16 cellular contexts compared by ENCODE assay signal in the genomic region with DNA sequence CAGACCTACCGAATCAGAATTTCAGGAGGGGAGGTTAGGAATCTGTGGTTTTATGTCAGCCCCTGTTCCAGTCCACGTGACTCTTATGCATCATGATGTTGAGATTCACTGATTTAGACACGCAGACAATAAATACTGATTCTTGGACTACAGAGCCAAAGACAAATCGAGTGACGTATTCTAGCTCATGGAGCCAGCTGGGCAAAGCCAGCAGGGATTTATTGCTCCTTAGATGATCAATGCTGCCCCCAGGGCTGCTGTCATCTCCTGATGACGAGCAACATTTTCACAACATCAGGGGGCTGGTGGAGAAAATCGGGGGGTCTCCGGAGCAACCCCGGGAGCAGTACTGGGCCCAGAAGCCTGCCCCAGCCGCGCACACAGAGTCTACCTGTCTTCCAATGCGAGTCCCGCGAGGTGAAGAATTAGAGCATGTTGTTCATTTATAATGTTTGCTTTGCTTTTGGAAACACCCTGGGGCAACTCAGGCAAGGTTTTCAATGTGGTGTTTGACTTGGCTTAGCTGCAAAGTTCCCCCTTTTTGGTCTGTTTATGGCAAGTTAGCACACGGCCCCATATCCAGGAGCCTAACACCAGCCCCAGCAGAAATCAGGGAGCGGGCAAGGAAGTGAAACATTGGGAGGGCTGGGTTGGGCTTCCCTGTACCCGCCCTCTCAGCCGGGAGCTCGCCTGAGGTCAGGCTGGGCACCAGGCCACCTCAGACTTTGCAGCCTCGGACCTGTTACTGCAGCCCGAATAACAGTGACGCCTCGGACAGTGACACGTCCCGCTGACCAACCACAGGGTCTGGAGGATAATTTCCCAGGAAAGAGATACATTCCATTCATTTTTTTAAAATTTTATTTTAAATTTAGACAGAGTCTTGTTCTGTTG. TPM values are rescaled to one million over a fixed set of nuclear protein-coding genes. Genes with fewer than 3 reads are reported as not detected.
DNase-seq lines count a peak whose midpoint lies in the region; TF ChIP-seq lines count a peak whose summit lies in the region.
"Had no signal": no experiment of that assay in that cellular context is flagged by ENCODE, and none has a peak within 500 bp of the region (broad histone marks: within the 10 kb centered on the region; RNA-seq: fewer than 3 reads in every experiment).

No MANE protein-coding gene starts in this region.

- no peak for TF ChIP-seq CTCF in C4-2B (conservative IDR thresholded peaks at IDR 0.05)
- no peak for TF ChIP-seq CTCF in neural progenitor cell (IDR thresholded peaks at IDR 0.05)
- TF ChIP-seq CTCF in hepatocyte (IDR thresholded peaks at IDR 0.05; ENCODE audit: poor library complexity): no peak

- H3K4me1 ChIP-seq in neural progenitor cell: no peaks in the 10 kb centered on the region
- H3K4me1 ChIP-seq in hepatocyte (ENCODE audit: insufficient read depth): no peaks in the 10 kb centered on the region

- H3K27me3 Mint-ChIP-seq in neural progenitor cell (ENCODE audit: insufficient read depth, low read depth): peaks cover 5% of the 10 kb centered on the region

- H3K36me3 ChIP-seq in neural progenitor cell (no peaks in the 10 kb centered on the region), hepatocyte (replicated peaks; ENCODE audit: insufficient read depth, low read depth) (no peaks in the 10 kb centered on the region)
- H3K36me3 ChIP-seq: suprapubic skin had no signal

- H3K9me2 ChIP-seq in hepatocyte (replicated peaks; ENCODE audit: insufficient read depth): no peaks in the 10 kb centered on the region

- H3K27ac Mint-ChIP-seq in neural progenitor cell: peak overlapping the region; percentile 29
- H3K27ac Mint-ChIP-seq: activated naive CD8-positive, alpha-beta T cell treated with anti-CD3 and anti-CD28 coated beads, Interleukin-2, amount 50 U/mL, for 24 hours; T-helper 2 cell treated with Interferon-gamma antibody and Interleukin-4, amounts not matched to agents 5 μg/mL and 100 μg/mL, for 36 hours had no signal

- H3K4me3 ChIP-seq in neural progenitor cell: no peak overlapping the region
- H3K4me3 ChIP-seq in hepatocyte: no peak overlapping the region
- H3K4me3 ChIP-seq: suprapubic skin had no signal

- H3K9ac ChIP-seq in neural progenitor cell: no peak overlapping the region

- no peak overlapping the region for H3K4me3 Mint-ChIP-seq in neural progenitor cell
- H3K4me3 Mint-ChIP-seq: activated naive CD8-positive, alpha-beta T cell treated with anti-CD3 and anti-CD28 coated beads, Interleukin-2, amount 50 U/mL, for 24 hours; CD8-positive, alpha-beta memory T cell; T-helper 2 cell treated with Interferon-gamma antibody and Interleukin-4, amounts not matched to agents 5 μg/mL and 100 μg/mL, for 36 hours had no signal

- H4K20me1 ChIP-seq in neural progenitor cell (ENCODE audit: low read depth): no peaks in the 10 kb centered on the region
- no peaks in the 10 kb centered on the region for H4K20me1 ChIP-seq in hepatocyte (ENCODE audit: insufficient read depth, poor library complexity, severe bottlenecking)

- no peaks in the 10 kb centered on the region for H3K27me3 ChIP-seq in neural progenitor cell
- H3K27me3 ChIP-seq in hepatocyte: peaks cover 3% of the 10 kb centered on the region
- H3K27me3 ChIP-seq: suprapubic skin had no signal

- H3K4me2 ChIP-seq in neural progenitor cell (no peak overlapping the region), hepatocyte (no peak overlapping the region)

- H3K9me3 Mint-ChIP-seq in neural progenitor cell: peaks cover 3% of the 10 kb centered on the region
- H3K9me3 Mint-ChIP-seq: activated naive CD8-positive, alpha-beta T cell treated with anti-CD3 and anti-CD28 coated beads, Interleukin-2, amount 50 U/mL, for 24 hours; T-helper 2 cell treated with Interferon-gamma antibody and Interleukin-4, amounts not matched to agents 5 μg/mL and 100 μg/mL, for 36 hours had no signal

- H3K79me2 ChIP-seq in neural progenitor cell (ENCODE audit: low read depth) (no peaks in the 10 kb centered on the region), hepatocyte (no peaks in the 10 kb centered on the region)

- no peaks in the 10 kb centered on the region for H3K36me3 Mint-ChIP-seq in neural progenitor cell
- H3K36me3 Mint-ChIP-seq: CD8-positive, alpha-beta memory T cell had no signal

- 82% methylated on average over 25 of the region's 25 CpGs for WGBS in hepatocyte (ENCODE audit: low lambda C conversion rate, missing lambda C conversion rate)

- H3K27ac ChIP-seq in C4-2B: peak overlapping the region; percentile 83
- no peak overlapping the region for H3K27ac ChIP-seq in neural progenitor cell
- H3K27ac ChIP-seq in hepatocyte: no peak overlapping the region
- H3K27ac ChIP-seq: HL-60, suprapubic skin had no signal

- no peaks in the 10 kb centered on the region for H3K9me3 ChIP-seq in neural progenitor cell (ENCODE audit: low read depth)
- no peaks in the 10 kb centered on the region for H3K9me3 ChIP-seq in hepatocyte (ENCODE audit: low read depth)
- H3K9me3 ChIP-seq: suprapubic skin had no signal

- peak; percentile 30 for DNase-seq in NCI-H345 treated with DMSO at 0.1 percent for 48 hours (lab: John Stamatoyannopoulos, UW; ENCODE audit: unreplicated experiment)
- DNase-seq in fibroblast of gingiva (ENCODE audit: low read depth): peak; percentile 63
- DNase-seq in neural progenitor cell (ENCODE audit: low spot score): no peak
- no peak for DNase-seq in 8988T
- no peak for DNase-seq in AML-193 (lab: John Stamatoyannopoulos, UW)
- DNase-seq in activated T-cell treated with anti-CD3 and anti-CD28 coated beads, Interleukin-2, amount 50 U/mL, for 48 hours: no peak
- DNase-seq in hepatocyte (ENCODE audit: low spot score): no peak
- DNase-seq: activated CD8-positive, alpha-beta memory T cell treated with anti-CD3 and anti-CD28 coated beads for 24 hours; activated naive CD8-positive, alpha-beta T cell treated with anti-CD3 and anti-CD28 coated beads, Interleukin-2, amount 50 U/mL, for 24 hours; CD8-positive, alpha-beta memory T cell; occipital lobe; stimulated activated CD4-positive, alpha-beta T cell treated with anti-CD3 and anti-CD28 coated beads, Interleukin-4, amount 100 ng/mL, for 4 hours had no signal

- no peaks in the 10 kb centered on the region for H3F3A ChIP-seq in neural progenitor cell (ENCODE audit: low read depth)

- H3K4me1 Mint-ChIP-seq in neural progenitor cell: peaks cover 11% of the 10 kb centered on the region
- H3K4me1 Mint-ChIP-seq: activated naive CD8-positive, alpha-beta T cell treated with anti-CD3 and anti-CD28 coated beads, Interleukin-2, amount 50 U/mL, for 24 hours; CD8-positive, alpha-beta memory T cell had no signal

- H2AFZ ChIP-seq in neural progenitor cell (replicated peaks) (no peak overlapping the region), hepatocyte (no peak overlapping the region)

RNA-seq across cellular contexts. Expression of gene CLDN14, which starts 19.9 kb away (rescaled TPM):
- total RNA-seq in neural progenitor cell (ENCODE audit: low replicate concordance) (not detected in 2 replicates), hepatocyte (0.53 and 1.7 TPM in 2 replicates)
- 0.51 and 2.2 TPM in 2 replicates for polyA plus RNA-seq in hepatocyte
- total RNA-seq: CD8-positive, alpha-beta memory T cell; occipital lobe had no signal
- polyA plus RNA-seq: CD8-positive, alpha-beta memory T cell had no signal

Comparison
In these comparisons a context has a peak if more than half of its experiments do, and no peak if none do; other contexts are left out.
1. DNase-seq: peak in NCI-H345 treated with DMSO at 0.1 percent for 48 hours (single experiment) and fibroblast of gingiva (single experiment); none in neural progenitor cell (single experiment), 8988T (single experiment), AML-193 (0 of 2), activated T-cell treated with anti-CD3 and anti-CD28 coated beads, Interleukin-2, amount 50 U/mL, for 48 hours (0 of 2) and hepatocyte (single experiment).